Comparison of ENCODE assay signal across 12 cellular contexts in the genomic region with DNA sequence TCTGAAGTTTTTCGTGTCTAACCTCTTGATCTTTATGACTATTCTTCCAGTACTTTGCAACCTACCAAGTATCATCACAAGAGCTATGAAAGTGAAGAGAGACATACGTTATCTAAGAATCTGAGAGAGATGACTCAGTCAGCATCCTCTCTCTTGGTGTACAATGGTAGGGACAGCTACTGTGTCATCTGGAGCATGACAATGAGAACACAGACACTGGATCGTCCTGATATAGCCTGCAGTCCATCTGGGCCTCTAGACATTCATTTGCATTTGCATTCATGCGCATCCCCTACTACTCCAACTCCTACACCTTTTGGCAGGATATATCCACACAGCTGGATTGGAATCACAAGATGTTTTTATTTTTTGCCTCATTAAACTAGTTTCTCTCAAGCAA.
DNase-seq lines count a peak whose midpoint lies in the region; ATAC-seq, FAIRE-seq and TF ChIP-seq lines count a peak whose summit lies in the region.
"Had no signal": no experiment of that assay in that cellular context is flagged by ENCODE, and none has a peak within 500 bp of the region (broad histone marks: within the 10 kb centered on the region; RNA-seq: fewer than 3 reads in every experiment).

No MANE protein-coding gene starts in this region.

- intact Hi-C loops in dorsolateral prefrontal cortex (cut with DNase I) (loop anchor here (5.0 to 10.0 kb wide), 4 partner anchors 109 to 683 kb away; a partner anchor contains a TSS), kidney (cut with DNase I) (no loop called here)

- no peaks in the 10 kb centered on the region for H3K36me3 ChIP-seq in kidney (ENCODE audit: control insufficient read depth in 1 of 2, insufficient read depth in 2 of 2, low read length in 2 of 2)
- H3K36me3 ChIP-seq: neutrophil had no signal

- ATAC-seq in GM18520 (IDR thresholded peaks at IDR 0.05; ENCODE audit: unreplicated experiment) (peak; percentile 95), GM21423 (IDR thresholded peaks at IDR 0.05; ENCODE audit: unreplicated experiment) (peak; percentile 97), HG03097 (IDR thresholded peaks at IDR 0.05; ENCODE audit: low FRiP score, unreplicated experiment) (peak; percentile 96)

- DNase-seq in dorsolateral prefrontal cortex (peak in 3 of 10 donors; percentile 40 to 80 (median 53)), HTR-8/SVneo (ENCODE audit: insufficient read length, low spot score) (no peak), kidney (no peak)
- DNase-seq in central memory CD4-positive, alpha-beta T cell: no peak
- no peak for DNase-seq in NK-92 treated with Interleukin-12 subunit alpha and Interleukin-12 subunit beta, amount 100 ng/mL, for 24 hours (lab: John Stamatoyannopoulos, UW)
- DNase-seq: activated naive CD4-positive, alpha-beta T cell treated with Interleukin-2 at 50 U/mL for 16 hours; effector memory CD4-positive, alpha-beta T cell; NCI-H748 treated with DMSO at 0.1 percent for 48 hours had no signal

- no peaks in the 10 kb centered on the region for H3K27me3 ChIP-seq in dorsolateral prefrontal cortex

- no peaks in the 10 kb centered on the region for H3K9me3 ChIP-seq in kidney (ENCODE audit: control insufficient read depth in 1 of 2, low read length in 2 of 2)
- H3K9me3 ChIP-seq: neutrophil had no signal

- no peak overlapping the region for H3K9ac ChIP-seq in kidney (ENCODE audit: low read length in 2 of 2)

- TF ChIP-seq CTCF in dorsolateral prefrontal cortex (IDR thresholded peaks at IDR 0.05 in 54 of 56, conservative IDR thresholded peaks at IDR 0.05 in 2 of 56; ENCODE audit: low read depth in 1 of 56, partially characterized antibody in 56 of 56) (peak in 1 of 56 donors; percentile 23), kidney (IDR thresholded peaks at IDR 0.05; ENCODE audit: borderline replicate concordance, extremely low read depth, insufficient read depth) (no peak)

- H3K27ac ChIP-seq in dorsolateral prefrontal cortex: peak overlapping the region in 44 of 59 donors; percentile 1 to 82 (median 56)
- H3K27ac ChIP-seq in kidney (ENCODE audit: low read depth in 2 of 2, low read length in 2 of 2): no peak overlapping the region
- H3K27ac ChIP-seq: neutrophil had no signal

- FAIRE-seq in HTR-8/SVneo (lab: Jason Lieb, UNC) (no peak), kidney (lab: Jason Lieb, UNC) (no peak)

- H3K4me3 ChIP-seq in dorsolateral prefrontal cortex (peak overlapping the region in 1 of 59 donors; percentile 27), kidney (ENCODE audit: low read length in 2 of 2) (no peak overlapping the region)

- H3K4me1 ChIP-seq in kidney (ENCODE audit: control insufficient read depth in 1 of 2, insufficient read depth in 1 of 2, low read depth in 1 of 2, low read length in 2 of 2): no peaks in the 10 kb centered on the region

Comparison
In these comparisons a context has a peak if more than half of its experiments do, and no peak if none do; other contexts are left out.
1. H3K27ac ChIP-seq: peak in dorsolateral prefrontal cortex (44 of 59); none in kidney (0 of 2).
2. Peak in every context shown above with its lines, with median percentiles within 50 percentile points of each other: ATAC-seq.